ENCODE assay signal across 8 cellular contexts in genomic region chr4:6783111-6783981, GRCh38. TPM values are rescaled to one million over a fixed set of nuclear protein-coding genes. Genes with fewer than 3 reads are reported as not detected.
DNase-seq lines count a peak whose midpoint lies in the region; ATAC-seq lines count a peak whose summit lies in the region.

No MANE protein-coding gene starts in this region.

- DNase-seq in DMS114 treated with DMSO at 0.1 percent for 48 hours (lab: John Stamatoyannopoulos, UW; ENCODE audit: unreplicated experiment) (peak; percentile 54), OCI-M1 (lab: John Stamatoyannopoulos, UW) (peak; percentile 92)
- peak; percentile 85 for DNase-seq in activated T-cell treated with anti-CD3 and anti-CD28 coated beads, Interleukin-2, amount 50 U/mL, for 4 hours
- peak; percentile 76 to 81 for DNase-seq in stimulated activated CD8-positive, alpha-beta memory T cell treated with anti-CD3 and anti-CD28 coated beads, Interleukin-7, amount 100 ng/mL, for 1 hour (ENCODE audit: low read depth in 2 of 2)

- H3K36me3 ChIP-seq in HUES6 (ENCODE audit: control insufficient read depth, insufficient read depth, low read length) (no peaks in the 10 kb centered on the region; the same call in none of the 2 replicates), esophagus (ENCODE audit: control insufficient read depth in 2 of 2, insufficient read depth in 2 of 2, low read length in 1 of 2) (peaks cover 0 to 2% of the 10 kb centered on the region in 2 donors), muscle layer of colon (ENCODE audit: insufficient read depth, low read length) (no peaks in the 10 kb centered on the region)

- peak overlapping the region; percentile 91 for H3K9ac ChIP-seq in HUES6 (ENCODE audit: low read length)
- peak overlapping the region; percentile 90 for H3K9ac ChIP-seq in muscle layer of colon (ENCODE audit: low read length)

- H3K27me3 ChIP-seq in HUES6 (ENCODE audit: control insufficient read depth, insufficient read depth, low read length) (0 out of 2 replicates have a peak, but pooled peaks cover 6% of the 10 kb centered on the region), esophagus (ENCODE audit: control insufficient read depth in 1 of 2, insufficient read depth in 2 of 2, low read length in 2 of 2) (no peaks in the 10 kb centered on the region), muscle layer of colon (ENCODE audit: control insufficient read depth in 1 of 2, insufficient read depth in 2 of 2, low read length in 2 of 2) (no peaks in the 10 kb centered on the region)

- WGBS in esophagus, 2 donors = 1% methylated on average over 78 to 91 of the region's 91 CpGs

- ATAC-seq in GM21423 (IDR thresholded peaks at IDR 0.05; ENCODE audit: unreplicated experiment) = peak; percentile 66
- peak; percentile 76 to 83 for ATAC-seq in activated T-cell treated with anti-CD3 and anti-CD28 coated beads, Interleukin-2, amount 50 U/mL, for 4 hours

- H3K27ac ChIP-seq in HUES6 (ENCODE audit: low read depth, low read length) (peak overlapping the region; percentile 95), esophagus (ENCODE audit: low read depth in 2 of 2, low read length in 1 of 2) (peak overlapping the region; percentile 99), muscle layer of colon (ENCODE audit: low read depth, low read length) (peak overlapping the region; percentile 94)

- H3K9me3 Mint-ChIP-seq in activated T-cell treated with anti-CD3 and anti-CD28 coated beads, Interleukin-2, amount 50 U/mL, for 4 hours = no peaks in the 10 kb centered on the region

- peak overlapping the region; percentile 90 for H3K4me3 ChIP-seq in HUES6 (ENCODE audit: low read depth, low read length)
- peak overlapping the region; percentile 85 to 94 for H3K4me3 ChIP-seq in esophagus (ENCODE audit: low read depth in 1 of 2, low read length in 2 of 2)
- peak overlapping the region; percentile 86 to 90 for H3K4me3 ChIP-seq in muscle layer of colon (ENCODE audit: low read depth in 1 of 2, low read length in 2 of 2)

- peaks cover 52% of the 10 kb centered on the region for H3K4me1 Mint-ChIP-seq in activated T-cell treated with anti-CD3 and anti-CD28 coated beads, Interleukin-2, amount 50 U/mL, for 4 hours (ENCODE audit: low read depth)

- no peaks in the 10 kb centered on the region for H3K27me3 Mint-ChIP-seq in activated T-cell treated with anti-CD3 and anti-CD28 coated beads, Interleukin-2, amount 50 U/mL, for 4 hours (ENCODE audit: low read depth)

- H3K36me3 Mint-ChIP-seq in activated T-cell treated with anti-CD3 and anti-CD28 coated beads, Interleukin-2, amount 50 U/mL, for 4 hours (ENCODE audit: insufficient read depth) = peaks cover 14% of the 10 kb centered on the region

- no peaks in the 10 kb centered on the region for H3K9me3 ChIP-seq in HUES6 (ENCODE audit: control insufficient read depth, insufficient read depth, low read depth, low read length)
- H3K9me3 ChIP-seq in esophagus (ENCODE audit: control insufficient read depth in 2 of 2, insufficient read depth in 1 of 2, low read depth in 1 of 2, low read length in 1 of 2) = no peaks in the 10 kb centered on the region
- H3K9me3 ChIP-seq in muscle layer of colon (ENCODE audit: low read length) = no peaks in the 10 kb centered on the region

- H3K4me3 Mint-ChIP-seq in activated T-cell treated with anti-CD3 and anti-CD28 coated beads, Interleukin-2, amount 50 U/mL, for 4 hours = peak overlapping the region; percentile 88

- H3K4me1 ChIP-seq in HUES6 (ENCODE audit: control insufficient read depth, insufficient read depth, low read length) (peaks cover 17% of the 10 kb centered on the region), esophagus (ENCODE audit: control insufficient read depth in 2 of 2, insufficient read depth in 2 of 2, low read length in 1 of 2) (no peaks in the 10 kb centered on the region), muscle layer of colon (ENCODE audit: insufficient read depth, low read length) (peaks cover 22% of the 10 kb centered on the region)

RNA-seq across cellular contexts. Expression of gene KIAA0232, which starts 0.8 kb away (rescaled TPM):
- 10 to 100 TPM; 14.5 to 20.0 (median 18.9) TPM for total RNA-seq in activated T-cell treated with anti-CD3 and anti-CD28 coated beads, Interleukin-2, amount 50 U/mL, for 4 hours
- 10 to 100 TPM in 1 of 2 donors, 1 to 10 TPM in 1; 9.3 to 10.5 TPM for polyA plus RNA-seq in esophagus

Comparison
In these comparisons a context has a peak if more than half of its experiments do, and no peak if none do; other contexts are left out.
1. Peak in every context shown above with its lines: DNase-seq, ATAC-seq, H3K4me3 ChIP-seq and H3K27ac ChIP-seq.